20 cellular contexts compared by ENCODE assay signal in the genomic region with DNA sequence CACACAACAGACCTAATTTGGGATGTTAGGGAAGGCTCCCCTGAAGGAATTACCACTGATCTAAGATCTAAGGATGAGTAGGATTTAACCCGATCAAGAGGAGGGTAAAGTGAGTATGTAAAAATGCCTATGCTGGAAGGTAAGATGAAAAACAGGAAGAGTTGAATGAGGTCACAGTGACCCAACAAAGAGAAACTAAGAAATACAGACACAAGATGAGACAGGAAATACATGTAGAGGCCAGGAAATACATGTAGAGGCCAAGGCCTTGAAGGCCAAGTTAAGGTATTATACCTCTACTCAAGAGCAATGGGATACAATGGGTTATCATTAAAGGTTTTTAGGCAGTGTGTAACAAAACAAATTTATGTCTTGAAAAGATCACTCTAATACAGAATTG.
DNase-seq lines count a peak whose midpoint lies in the region; ATAC-seq and TF ChIP-seq lines count a peak whose summit lies in the region.
"Had no signal": no experiment of that assay in that cellular context is flagged by ENCODE, and none has a peak within 500 bp of the region (broad histone marks: within the 10 kb centered on the region; RNA-seq: fewer than 3 reads in every experiment).

No MANE protein-coding gene starts in this region.

- no peak for TF ChIP-seq POLR2A in breast epithelium (IDR thresholded peaks at IDR 0.05)

- H3F3A ChIP-seq in MM.1S (ENCODE audit: insufficient read depth, low read length) = no peaks in the 10 kb centered on the region

- H3K9me2 ChIP-seq in MM.1S (replicated peaks; ENCODE audit: insufficient read depth, low read length) = no peaks in the 10 kb centered on the region

- DNase-seq in MCF 10A (ENCODE audit: unreplicated experiment) = no peak
- DNase-seq in breast epithelium (ENCODE audit: low spot score in 2 of 2) = no peak
- DNase-seq in MM.1S = peak; percentile 15
- peak; percentile 30 for DNase-seq in mammary epithelial cell
- no peak for DNase-seq in neural crest cell (ENCODE audit: low read depth, low spot score)
- DNase-seq in DMS 273 treated with DMSO at 0.1 percent for 48 hours (lab: John Stamatoyannopoulos, UW) = no peak
- DNase-seq in EL = no peak
- DNase-seq: BE2C; Caco-2; CD4-positive, alpha-beta T cell; NCI-H1417; NCI-H1694 treated with DMSO at 0.1 percent for 48 hours; NCI-H2081 treated with DMSO at 0.1 percent for 48 hours; NCI-H2171 treated with DMSO at 0.1 percent for 48 hours; NCI-H446; NCI-H526; OCI-M1; SJCRH30 had no signal

- H3K79me2 ChIP-seq in MM.1S (ENCODE audit: low read length) (no peaks in the 10 kb centered on the region), mammary epithelial cell (ENCODE audit: insufficient read depth, low read length) (no peaks in the 10 kb centered on the region)

- no peak overlapping the region for H3K4me2 ChIP-seq in MM.1S (ENCODE audit: low read depth, low read length)
- H3K4me2 ChIP-seq in mammary epithelial cell (ENCODE audit: insufficient read depth, low read depth, low read length) = no peak overlapping the region

- H3K9me3 Mint-ChIP-seq in MCF 10A (ENCODE audit: unreplicated experiment) = no peaks in the 10 kb centered on the region
- peaks cover 7% of the 10 kb centered on the region for H3K9me3 Mint-ChIP-seq in neural crest cell

- H3K9me3 ChIP-seq in breast epithelium (no peaks in the 10 kb centered on the region), MM.1S (replicated peaks; ENCODE audit: insufficient read depth, low read length) (no peaks in the 10 kb centered on the region), mammary epithelial cell (replicated peaks; ENCODE audit: insufficient read depth, low read length) (no peaks in the 10 kb centered on the region)
- H3K9me3 ChIP-seq: BE2C, Caco-2, SJCRH30 had no signal

- H3K36me3 Mint-ChIP-seq in MCF 10A (ENCODE audit: insufficient read depth, unreplicated experiment) = no peaks in the 10 kb centered on the region
- no peaks in the 10 kb centered on the region for H3K36me3 Mint-ChIP-seq in neural crest cell (ENCODE audit: low read depth)

- H3K9ac ChIP-seq in MM.1S (ENCODE audit: low read length) (no peak overlapping the region), mammary epithelial cell (ENCODE audit: insufficient read depth, low read length) (no peak overlapping the region)

- 93% methylated on average over 1 of the region's 1 CpG for WGBS in mammary epithelial cell (ENCODE audit: low coverage, missing lambda C conversion rate)

- H3K4me1 Mint-ChIP-seq in MCF 10A (ENCODE audit: insufficient read depth, unreplicated experiment) = peaks cover 24% of the 10 kb centered on the region
- no peaks in the 10 kb centered on the region for H3K4me1 Mint-ChIP-seq in neural crest cell

- H3K27me3 ChIP-seq in breast epithelium (no peaks in the 10 kb centered on the region), MM.1S (replicated peaks; ENCODE audit: insufficient read depth, low read length) (no peaks in the 10 kb centered on the region), mammary epithelial cell (ENCODE audit: insufficient read depth, low read length) (no peaks in the 10 kb centered on the region)
- H3K27me3 ChIP-seq: BE2C, SJCRH30 had no signal

- CTCF ChIA-PET in MCF 10A (lab: Yijun Ruan, JAX) = no interaction called here
- CTCF ChIA-PET in mammary epithelial cell (lab: Charles Lee; ENCODE audit: low non-redundant PET) = no interaction called here

- H2AFZ ChIP-seq in MM.1S (ENCODE audit: low read length) (0 out of 2 replicates have a peak overlapping the region, but pooled peaks have one; percentile 22), mammary epithelial cell (ENCODE audit: low read depth, low read length) (peak overlapping the region; percentile 4)

- POLR2A ChIA-PET in MCF 10A (lab: Yijun Ruan, JAX) = no interaction called here

- no peak overlapping the region for H3K4me3 ChIP-seq in breast epithelium
- H3K4me3 ChIP-seq in MM.1S (ENCODE audit: low read length) = no peak overlapping the region
- H3K4me3 ChIP-seq in mammary epithelial cell (replicated peaks in 1 of 3; ENCODE audit: insufficient read depth in 1 of 3, low read depth in 2 of 3, low read length in 3 of 3) = no peak overlapping the region
- H3K4me3 ChIP-seq: SJCRH30 had no signal

- no peak overlapping the region for H3K4me3 Mint-ChIP-seq in MCF 10A (ENCODE audit: unreplicated experiment)
- no peak overlapping the region for H3K4me3 Mint-ChIP-seq in neural crest cell
- H3K4me3 Mint-ChIP-seq: CD4-positive, alpha-beta T cell; IgD-negative memory B cell had no signal

- TF ChIP-seq CTCF in MCF 10A (IDR thresholded peaks at IDR 0.05; ENCODE audit: unreplicated experiment) = no peak
- TF ChIP-seq CTCF in breast epithelium (IDR thresholded peaks at IDR 0.05) = no peak
- TF ChIP-seq CTCF in MM.1S (IDR thresholded peaks at IDR 0.05; ENCODE audit: low read length) = no peak
- no peak for TF ChIP-seq CTCF in mammary epithelial cell (conservative IDR thresholded peaks at IDR 0.05 in 1 of 2, IDR thresholded peaks at IDR 0.05 in 1 of 2; ENCODE audit: extremely low read depth in 1 of 2, insufficient read depth in 1 of 2, low read depth in 1 of 2, low read length in 2 of 2)
- TF ChIP-seq CTCF in neural crest cell (conservative IDR thresholded peaks at IDR 0.05) = no peak

- BruUV-seq in MCF 10A (replicated peaks; lab: Mats Ljungman, UMichigan) (no TSS peak), mammary epithelial cell (replicated peaks; lab: Mats Ljungman, UMichigan) (no TSS peak)

- H3K4me1 ChIP-seq in breast epithelium = no peaks in the 10 kb centered on the region
- H3K4me1 ChIP-seq in MM.1S (ENCODE audit: low read length) = no peaks in the 10 kb centered on the region
- H3K4me1 ChIP-seq in mammary epithelial cell (ENCODE audit: insufficient read depth, low read length) = peaks cover 24% of the 10 kb centered on the region
- H3K4me1 ChIP-seq: BE2C, Caco-2, SJCRH30 had no signal

- peak overlapping the region; percentile 2 for H3K27ac Mint-ChIP-seq in MCF 10A (ENCODE audit: low read depth, unreplicated experiment)
- peak overlapping the region; percentile 1 for H3K27ac Mint-ChIP-seq in neural crest cell (ENCODE audit: unreplicated experiment)
- H3K27ac Mint-ChIP-seq: CD4-positive, alpha-beta T cell; IgD-negative memory B cell had no signal

- H3K36me3 ChIP-seq in breast epithelium (no peaks in the 10 kb centered on the region), MM.1S (replicated peaks; ENCODE audit: insufficient read depth, low read length) (no peaks in the 10 kb centered on the region), mammary epithelial cell (ENCODE audit: insufficient read depth, low read length) (no peaks in the 10 kb centered on the region)
- H3K36me3 ChIP-seq: BE2C, SJCRH30 had no signal

- no peak overlapping the region for H3K27ac ChIP-seq in breast epithelium
- no peak overlapping the region for H3K27ac ChIP-seq in MM.1S (ENCODE audit: low read length)
- no peak overlapping the region for H3K27ac ChIP-seq in mammary epithelial cell (ENCODE audit: insufficient read depth, low read depth, low read length)
- H3K27ac ChIP-seq: SJCRH30 had no signal

- in situ Hi-C loops in mammary epithelial cell (cut with MboI; ENCODE audit: low sequenced_read_pairs in 2 of 2) = no loop called here

- H3K27me3 Mint-ChIP-seq in MCF 10A (ENCODE audit: insufficient read depth, unreplicated experiment) (no peaks in the 10 kb centered on the region), neural crest cell (ENCODE audit: low read depth) (peaks cover 3% of the 10 kb centered on the region)
- H3K27me3 Mint-ChIP-seq: CD4-positive, alpha-beta T cell had no signal

- H4K20me1 ChIP-seq in MM.1S (ENCODE audit: insufficient read depth, low read length) = no peaks in the 10 kb centered on the region
- no peaks in the 10 kb centered on the region for H4K20me1 ChIP-seq in mammary epithelial cell (ENCODE audit: insufficient read depth, low read length)

- dilution Hi-C loops in mammary epithelial cell (cut with HindIII; ENCODE audit: low sequenced_read_pairs) = no loop called here

- no peak for ATAC-seq in GM18868 (IDR thresholded peaks at IDR 0.05; ENCODE audit: unreplicated experiment)

- intact Hi-C loops in MCF 10A (cut with micrococcal nuclease) (no loop called here), breast epithelium (cut with DNase I; ENCODE audit: low total_unique reads) (no loop called here), mammary epithelial cell (cut with micrococcal nuclease) (no loop called here)

Comparison
In these comparisons a context has a peak if more than half of its experiments do, and no peak if none do; other contexts are left out.
1. DNase-seq: peak in MM.1S (single experiment) and mammary epithelial cell (single experiment); none in MCF 10A (single experiment), breast epithelium (0 of 2), neural crest cell (single experiment), DMS 273 treated with DMSO at 0.1 percent for 48 hours (single experiment) and EL (single experiment).